Comparison of ENCODE assay signal across 13 cellular contexts in genomic region chr15:70795311-70795665, GRCh38. TPM values are rescaled to one million over a fixed set of nuclear protein-coding genes. Genes with fewer than 3 reads are reported as not detected.
DNase-seq lines count a peak whose midpoint lies in the region; ATAC-seq, FAIRE-seq and TF ChIP-seq lines count a peak whose summit lies in the region.
"Had no signal": no experiment of that assay in that cellular context is flagged by ENCODE, and none has a peak within 500 bp of the region (broad histone marks: within the 10 kb centered on the region; RNA-seq: fewer than 3 reads in every experiment).

No MANE protein-coding gene starts in this region.

- no peaks in the 10 kb centered on the region for H3K4me1 Mint-ChIP-seq in CD8-positive, alpha-beta T cell (ENCODE audit: low read depth)

- H3K4me2 ChIP-seq in A549 = peak overlapping the region; percentile 80

- intact Hi-C loops in CD8-positive, alpha-beta T cell (cut with DNase I, micrococcal nuclease) = no loop called here

- H3K36me3 ChIP-seq in mesodermal cell (ENCODE audit: control insufficient read depth, insufficient read depth, low read length) = no peaks in the 10 kb centered on the region
- H3K36me3 ChIP-seq in CD8-positive, alpha-beta T cell (ENCODE audit: insufficient read depth, low read length) = no peaks in the 10 kb centered on the region

- WGBS in A549 (ENCODE audit: missing lambda C conversion rate) = 0% methylated on average over 2 of the region's 2 CpGs
- WGBS in mesodermal cell (ENCODE audit: insufficient coverage in 2 of 2), 2 experiments = 85 to 93% methylated on average over 1 of the region's 2 CpGs

- TF ChIP-seq POLR2A in A549 (IDR thresholded peaks at IDR 0.05; ENCODE audit: low read length) = no peak

- TF ChIP-seq CTCF in A549 (IDR thresholded peaks at IDR 0.05) (no peak), coronary artery (IDR thresholded peaks at IDR 0.05) (no peak)
- no peak for TF ChIP-seq CTCF in CD8-positive, alpha-beta T cell (IDR thresholded peaks at IDR 0.05)

- H3K4me3 ChIP-seq in A549 = 0 out of 3 replicates have a peak overlapping the region, but pooled peaks have one; percentile 11
- H3K4me3 ChIP-seq in coronary artery = peak overlapping the region; percentile 33
- no peak overlapping the region for H3K4me3 ChIP-seq in mesodermal cell (ENCODE audit: extremely low read depth, insufficient read depth, low read length, poor library complexity, severe bottlenecking)
- no peak overlapping the region for H3K4me3 ChIP-seq in CD8-positive, alpha-beta T cell (ENCODE audit: low read depth, low read length)

- no peaks in the 10 kb centered on the region for H3K27me3 ChIP-seq in CD8-positive, alpha-beta T cell (ENCODE audit: insufficient read depth, low read length)

- peak in 1 of 2 experiments; percentile 39; a peak in 2 of 5 replicates for TF ChIP-seq EP300 in A549 (IDR thresholded peaks at IDR 0.05)

- no peak overlapping the region for H3K27ac Mint-ChIP-seq in CD8-positive, alpha-beta T cell
- H3K27ac Mint-ChIP-seq: activated T-helper 2 cell treated with anti-CD3 and anti-CD28 coated beads, Interferon-gamma antibody, Interleukin-2, Interleukin-4, amounts not matched to agents 10 μg/mL and 5 μg/mL and 100 μg/mL, durations not matched to agents 14 hours and 24 hours and 36 hours had no signal

- peak; percentile 85 to 96 for DNase-seq in A549 (ENCODE audit: low read depth in 1 of 2, low spot score in 1 of 2)
- peak; percentile 97 for DNase-seq in LHCN-M2 (ENCODE audit: low read depth)
- no peak for DNase-seq in coronary artery (ENCODE audit: low spot score)
- DNase-seq in germinal center (ENCODE audit: low spot score) = no peak
- no peak for DNase-seq in CD8-positive, alpha-beta T cell
- DNase-seq in DMS 273 treated with DMSO at 0.1 percent for 48 hours (lab: John Stamatoyannopoulos, UW) = no peak
- DNase-seq in cerebellum (ENCODE audit: low spot score) = no peak
- DNase-seq: C1 segment of cervical spinal cord, NCI-H1417 treated with DMSO at 0.1 percent for 48 hours, nucleus accumbens, T-helper 1 cell had no signal

- H3K9me3 ChIP-seq in A549 (no peaks in the 10 kb centered on the region), mesodermal cell (ENCODE audit: control insufficient read depth, low read length) (no peaks in the 10 kb centered on the region)
- H3K9me3 ChIP-seq in CD8-positive, alpha-beta T cell (ENCODE audit: low read length) = no peaks in the 10 kb centered on the region

- H3K36me3 Mint-ChIP-seq in CD8-positive, alpha-beta T cell = no peaks in the 10 kb centered on the region

- ATAC-seq in A549 = peak; percentile 89 to 91
- no peak for ATAC-seq in CD8-positive, alpha-beta T cell

- CTCF ChIA-PET in A549 (lab: Yijun Ruan, JAX) = interaction anchor here (0.7 to 15.4 kb wide), 10 partner anchors 16 to 949 kb away, joined by 3 to 274 read pairs (median 4); partner anchors contain the start of gene UACA
- CTCF ChIA-PET in CD8-positive, alpha-beta T cell (lab: Charles Lee) = interaction anchor here (0.9 kb wide), 1 partner anchor 16 kb away, joined by 3 read pairs; no protein-coding TSS in a partner anchor

- no peak overlapping the region for H3K4me3 Mint-ChIP-seq in CD8-positive, alpha-beta T cell

- H3K4me1 ChIP-seq in A549 (peaks cover 70% of the 10 kb centered on the region), mesodermal cell (ENCODE audit: control insufficient read depth, insufficient read depth, low read length, poor library complexity, severe bottlenecking) (peaks cover 50% of the 10 kb centered on the region)
- H3K4me1 ChIP-seq in CD8-positive, alpha-beta T cell (ENCODE audit: insufficient read depth, low read length) = no peaks in the 10 kb centered on the region

- peak; percentile 97 for FAIRE-seq in A549 (lab: Jason Lieb, UNC)

- peak; percentile 3 to 20; a peak in 1 of 5 replicates for TF ChIP-seq RAD21 in A549 (conservative IDR thresholded peaks at IDR 0.05 in 1 of 2, IDR thresholded peaks at IDR 0.05 in 1 of 2)

- H3K9me3 Mint-ChIP-seq in CD8-positive, alpha-beta T cell = no peaks in the 10 kb centered on the region
- H3K9me3 Mint-ChIP-seq: activated T-helper 2 cell treated with anti-CD3 and anti-CD28 coated beads, Interferon-gamma antibody, Interleukin-2, Interleukin-4, amounts not matched to agents 10 μg/mL and 5 μg/mL and 100 μg/mL, durations not matched to agents 14 hours and 24 hours and 36 hours had no signal

- peak overlapping the region; percentile 83 to 93 for H3K27ac ChIP-seq in A549
- H3K27ac ChIP-seq in coronary artery = peak overlapping the region; percentile 67 to 92
- peak overlapping the region; percentile 96 for H3K27ac ChIP-seq in mesodermal cell (ENCODE audit: low read depth, low read length, severe bottlenecking)
- H3K27ac ChIP-seq in CD8-positive, alpha-beta T cell (ENCODE audit: low read depth, low read length) = no peak overlapping the region

- POLR2A ChIA-PET in A549 (lab: Yijun Ruan, JAX) = interaction anchor here (1.0 to 1.7 kb wide), 5 partner anchors 17 to 59 kb away, joined by 3 to 9 read pairs (median 4); partner anchors contain the start of genes LARP6 and UACA
- POLR2A ChIA-PET in CD8-positive, alpha-beta T cell (lab: Charles Lee) = no interaction called here

- H3K27me3 Mint-ChIP-seq in CD8-positive, alpha-beta T cell (ENCODE audit: low read depth) = no peaks in the 10 kb centered on the region

TF ChIP-seq in A549, 52 proteins besides CTCF, POLR2A, EP300 and RAD21 (continues in another document):
- TF ChIP-seq BHLHE40 (IDR thresholded peaks at IDR 0.05; ENCODE audit: low read depth, low read length) (no peak), CHD4 (IDR thresholded peaks at IDR 0.05; ENCODE audit: borderline replicate concordance) (no peak), SMC3 (IDR thresholded peaks at IDR 0.05) (0 out of 3 replicates have a peak, but pooled peaks have one; percentile 18), MAFK (IDR thresholded peaks at IDR 0.05; ENCODE audit: partially characterized antibody) (no peak), ZFP36 (IDR thresholded peaks at IDR 0.05; ENCODE audit: borderline replicate concordance, partially characterized antibody) (no peak), NPAS2 (CRISPR knock-in tag; IDR thresholded peaks at IDR 0.05; ENCODE audit: borderline replicate concordance) (no peak), HOXB5 (CRISPR knock-in tag; IDR thresholded peaks at IDR 0.05) (no peak), CBX2 (IDR thresholded peaks at IDR 0.05; ENCODE audit: borderline replicate concordance, low read depth) (no peak), JUN (IDR thresholded peaks at IDR 0.05) (peak; percentile 58 to 71; a peak in 4 of 5 replicates), POLR2AphosphoS2 (conservative IDR thresholded peaks at IDR 0.05; ENCODE audit: low read length) (no peak), CEBPB (IDR thresholded peaks at IDR 0.05) (peak in 1 of 2 experiments; percentile 48; a peak in 1 of 4 replicates), HDAC2 (IDR thresholded peaks at IDR 0.05) (no peak), RFX5 (IDR thresholded peaks at IDR 0.05) (no peak), CHD2 (IDR thresholded peaks at IDR 0.05; ENCODE audit: low read length, partially characterized antibody) (no peak), RNF2 (IDR thresholded peaks at IDR 0.05; ENCODE audit: borderline replicate concordance, low read depth) (no peak), RARB (CRISPR knock-in tag; IDR thresholded peaks at IDR 0.05) (no peak), TFCP2L1 (CRISPR knock-in tag; IDR thresholded peaks at IDR 0.05) (no peak), FOXS1 (CRISPR knock-in tag; IDR thresholded peaks at IDR 0.05) (no peak), HOXA7 (CRISPR knock-in tag; IDR thresholded peaks at IDR 0.05) (no peak)
- TF ChIP-seq, protein P1, sequence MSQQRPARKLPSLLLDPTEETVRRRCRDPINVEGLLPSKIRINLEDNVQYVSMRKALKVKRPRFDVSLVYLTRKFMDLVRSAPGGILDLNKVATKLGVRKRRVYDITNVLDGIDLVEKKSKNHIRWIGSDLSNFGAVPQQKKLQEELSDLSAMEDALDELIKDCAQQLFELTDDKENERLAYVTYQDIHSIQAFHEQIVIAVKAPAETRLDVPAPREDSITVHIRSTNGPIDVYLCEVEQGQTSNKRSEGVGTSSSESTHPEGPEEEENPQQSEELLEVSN (IDR thresholded peaks at IDR 0.05; ENCODE audit: borderline replicate concordance, low read depth) = no peak; the same call in 1 of the 2 replicates
- TF ChIP-seq, protein P2, sequence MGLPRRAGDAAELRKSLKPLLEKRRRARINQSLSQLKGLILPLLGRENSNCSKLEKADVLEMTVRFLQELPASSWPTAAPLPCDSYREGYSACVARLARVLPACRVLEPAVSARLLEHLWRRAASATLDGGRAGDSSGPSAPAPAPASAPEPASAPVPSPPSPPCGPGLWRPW (IDR thresholded peaks at IDR 0.05) = no peak
- TF ChIP-seq, protein P3, sequence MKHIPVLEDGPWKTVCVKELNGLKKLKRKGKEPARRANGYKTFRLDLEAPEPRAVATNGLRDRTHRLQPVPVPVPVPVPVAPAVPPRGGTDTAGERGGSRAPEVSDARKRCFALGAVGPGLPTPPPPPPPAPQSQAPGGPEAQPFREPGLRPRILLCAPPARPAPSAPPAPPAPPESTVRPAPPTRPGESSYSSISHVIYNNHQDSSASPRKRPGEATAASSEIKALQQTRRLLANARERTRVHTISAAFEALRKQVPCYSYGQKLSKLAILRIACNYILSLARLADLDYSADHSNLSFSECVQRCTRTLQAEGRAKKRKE (CRISPR knock-in tag; IDR thresholded peaks at IDR 0.05; ENCODE audit: low read depth) = no peak

RNA-seq across cellular contexts. Expression of gene UACA, which starts 31.9 kb away (rescaled TPM):
- 80.4 and 81.1 TPM in 2 replicates for polyA plus RNA-seq in A549 (2011; rRNA removed)
- 15.8 and 18.6 TPM in 2 replicates for polyA plus RNA-seq in A549 (2012; cell fraction: cytosol; rRNA removed)
- 46.7 and 59.5 TPM in 2 replicates for polyA plus RNA-seq in A549 (2012; cell fraction: nucleus; rRNA removed)
- polyA plus RNA-seq in A549 (2017; fragmentation: RNase III; extraction: RNeasy Plus Mini Kit Qiagen cat#74134 plus additional on column Dnase treatment) = 31.9 to 39.4 TPM (median 33.5 TPM) in 3 replicates
- polyA minus RNA-seq in A549 (2011; rRNA and poly(A)+ RNA removed) = 207 and 228 TPM in 2 replicates
- 41.1 and 48.2 TPM in 2 replicates for total RNA-seq in LHCN-M2 (2014; rRNA removed)
- polyA plus RNA-seq in LHCN-M2 (2012) = 38.1 TPM
- polyA plus RNA-seq in mesodermal cell (2013, experiment 1 of 2) = 83.3 TPM
- 102 TPM for polyA plus RNA-seq in mesodermal cell (2013, experiment 2 of 2)
- total RNA-seq in CD8-positive, alpha-beta T cell = under 1 TPM in 1 of 2 experiments, not detected in 1; 0.30 TPM
- 43.5 TPM for total RNA-seq in cerebellum

RNA-seq across cellular contexts. Expression of gene LARP6, which starts 58.7 kb away (rescaled TPM):
- polyA plus RNA-seq in A549 (2011; rRNA removed) (120 and 158 TPM in 2 replicates), A549 (2017; fragmentation: RNase III; extraction: RNeasy Plus Mini Kit Qiagen cat#74134 plus additional on column Dnase treatment) (47.3 to 64.3 TPM (median 57.2 TPM) in 3 replicates)
- polyA plus RNA-seq in A549 (2012; cell fraction: cytosol; rRNA removed) = 81.8 and 94.9 TPM in 2 replicates
- polyA plus RNA-seq in A549 (2012; cell fraction: nucleus; rRNA removed) = 31.4 and 55.5 TPM in 2 replicates
- polyA minus RNA-seq in A549 (2011; rRNA and poly(A)+ RNA removed) = 72.1 and 73.2 TPM in 2 replicates
- total RNA-seq in LHCN-M2 (2014; rRNA removed) (43.6 and 45.0 TPM in 2 replicates), cerebellum (5.1 TPM)
- polyA plus RNA-seq in LHCN-M2 (2012) = 71.7 TPM
- polyA plus RNA-seq in mesodermal cell (2013, experiment 1 of 2) = 22.8 TPM
- 20.9 TPM for polyA plus RNA-seq in mesodermal cell (2013, experiment 2 of 2)
- total RNA-seq in CD8-positive, alpha-beta T cell = not detected
- total RNA-seq: activated T-helper 2 cell treated with anti-CD3 and anti-CD28 coated beads, Interferon-gamma antibody, Interleukin-2, Interleukin-4, amounts not matched to agents 10 μg/mL and 5 μg/mL and 100 μg/mL, durations not matched to agents 14 hours and 24 hours and 36 hours had no signal

Comparison
In these comparisons a context has a peak if more than half of its experiments do, and no peak if none do; other contexts are left out.
1. DNase-seq: peak in A549 (2 of 2) and LHCN-M2 (single experiment); none in coronary artery (single experiment), germinal center (single experiment), CD8-positive, alpha-beta T cell (0 of 7), DMS 273 treated with DMSO at 0.1 percent for 48 hours (single experiment) and cerebellum (single experiment).
2. H3K4me3 ChIP-seq: peak in A549 (single experiment) and coronary artery (single experiment); none in mesodermal cell (single experiment) and CD8-positive, alpha-beta T cell (single experiment).
3. RNA of gene UACA, which starts 31.9 kb away (total RNA-seq): 41.1 to 48.2 TPM in LHCN-M2 and 43.5 TPM in cerebellum (single experiment); 0.30 TPM in CD8-positive, alpha-beta T cell; every median in the first group is over 10 times any median in the second.